Comparison of ENCODE assay signal across 8 cellular contexts in the genomic region with DNA sequence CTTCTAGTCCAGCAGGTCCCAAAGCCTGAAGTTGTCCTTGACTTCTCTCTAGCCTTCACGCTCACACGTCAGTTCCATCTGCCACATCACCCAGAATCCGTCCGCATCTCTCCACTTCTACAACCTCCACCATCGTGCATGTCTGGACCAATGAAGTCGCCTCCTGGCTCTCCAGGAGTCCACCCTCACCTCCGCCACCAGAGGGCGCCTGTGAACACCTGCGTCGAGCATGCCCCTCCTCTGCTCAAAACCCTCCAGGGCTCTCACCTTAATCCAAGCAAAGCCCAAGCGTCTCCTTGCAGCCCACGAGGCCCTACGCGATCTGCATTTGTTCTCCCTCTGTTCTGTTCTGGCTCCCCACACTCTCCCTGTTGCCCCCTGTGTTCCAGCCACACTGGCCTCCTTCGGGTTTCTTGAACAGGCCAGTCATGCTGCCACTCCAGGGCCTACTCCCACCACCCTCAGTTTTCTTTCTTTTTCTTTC.
DNase-seq lines count a peak whose midpoint lies in the region; ATAC-seq and FAIRE-seq lines count a peak whose summit lies in the region.

No MANE protein-coding gene starts in this region.

- H3K9ac ChIP-seq in iPS-18a (ENCODE audit: low read length): peak overlapping the region; percentile 45

- H3K4me1 ChIP-seq in iPS-18a (ENCODE audit: control insufficient read depth, low read depth, low read length): peaks cover 11% of the 10 kb centered on the region

- peaks cover 4% of the 10 kb centered on the region for H3K36me3 ChIP-seq in iPS-18a (ENCODE audit: control insufficient read depth, low read depth, low read length)

- H3K9me3 ChIP-seq in iPS-18a (ENCODE audit: control insufficient read depth, low read depth, low read length): peaks cover 3% of the 10 kb centered on the region

- no peak overlapping the region for H3K27ac ChIP-seq in iPS-18a (ENCODE audit: low read length)

- H3K27me3 ChIP-seq in iPS-18a (ENCODE audit: control insufficient read depth, insufficient read depth, low read length): no peaks in the 10 kb centered on the region

- DNase-seq in NCI-H2029 treated with DMSO at 0.1 percent for 48 hours (lab: John Stamatoyannopoulos, UW): peak; percentile 74
- DNase-seq in T-helper 9 cell: peak; percentile 92
- peak in 30 of 58 donors; percentile 3 to 60 (median 21) for DNase-seq in anterior cingulate cortex (lab: John Stamatoyannopoulos, UW)
- DNase-seq in stimulated activated CD4-positive, alpha-beta T cell treated with anti-CD3 and anti-CD28 coated beads, Interleukin-15, amount 100 ng/mL, for 48 hours (ENCODE audit: low read depth in 2 of 2): peak; percentile 83 to 89
- DNase-seq in cerebellar nuclear complex (lab: John Stamatoyannopoulos, UW): no peak

- no peak overlapping the region for H3K4me3 ChIP-seq in iPS-18a (ENCODE audit: low read length)

- peak; percentile 50 for ATAC-seq in HG02623 (IDR thresholded peaks at IDR 0.05; ENCODE audit: unreplicated experiment)

- peak; percentile 80 for FAIRE-seq in G401.6 (lab: Jason Lieb, UNC)

Comparison
In these comparisons a context has a peak if more than half of its experiments do, and no peak if none do; other contexts are left out.
1. DNase-seq: peak in NCI-H2029 treated with DMSO at 0.1 percent for 48 hours (single experiment), T-helper 9 cell (single experiment), anterior cingulate cortex (30 of 58) and stimulated activated CD4-positive, alpha-beta T cell treated with anti-CD3 and anti-CD28 coated beads, Interleukin-15, amount 100 ng/mL, for 48 hours (2 of 2); none in cerebellar nuclear complex (0 of 2).